32 cellular contexts compared by ENCODE assay signal in genomic region chr2:104595576-104595975, GRCh38.
"Had no signal": no experiment of that assay in that cellular context is flagged by ENCODE, and none has a peak within 500 bp of the region (broad histone marks: within the 10 kb centered on the region; RNA-seq: fewer than 3 reads in every experiment).

No MANE protein-coding gene starts in this region.

- H3K36me3 Mint-ChIP-seq: activated naive CD8-positive, alpha-beta T cell had no signal

- H3K4me1 ChIP-seq: esophagus squamous epithelium, gastroesophageal sphincter, heart right ventricle had no signal

- H3K27me3 Mint-ChIP-seq: activated CD4-positive, alpha-beta T cell treated with anti-CD3 and anti-CD28 coated beads, Interleukin-2, amount 10 ng/mL, durations not matched to agents 7 days and 5 days; activated T-helper 17 cell treated with anti-CD3 and anti-CD28 coated beads, Interleukin-2, amount 50 U/mL, for 72 hours; central memory CD8-positive, alpha-beta T cell; dendritic cell treated with granulocyte-macrophage colony-stimulating factor and Interleukin-4, amounts not matched to agents 40 ng/mL and 50 ng/mL, for 4 days; effector memory CD8-positive, alpha-beta T cell; T-helper 17 cell had no signal

- H3K4me1 Mint-ChIP-seq: activated CD4-positive, alpha-beta T cell treated with anti-CD3 and anti-CD28 coated beads, Interleukin-2, amount 10 ng/mL, durations not matched to agents 7 days and 5 days; activated T-helper 17 cell treated with anti-CD3 and anti-CD28 coated beads, Interleukin-2, amount 50 U/mL, for 72 hours; central memory CD8-positive, alpha-beta T cell; T-helper 17 cell; WTC11 had no signal

- H3K27me3 ChIP-seq: brain microvascular endothelial cell, esophagus squamous epithelium, gastroesophageal sphincter, heart right ventricle had no signal

- H3K4me3 ChIP-seq: coronary artery, esophagus squamous epithelium, gastroesophageal sphincter, heart right ventricle had no signal

- H3K4me3 Mint-ChIP-seq: activated CD4-positive, alpha-beta T cell treated with anti-CD3 and anti-CD28 coated beads, Interleukin-2, amount 10 ng/mL, durations not matched to agents 7 days and 5 days; activated CD8-positive, alpha-beta T cell treated with anti-CD3 and anti-CD28 coated beads for 36 hours; activated naive CD8-positive, alpha-beta T cell; activated T-cell treated with anti-CD3 and anti-CD28 coated beads, Interleukin-2, amount 50 U/mL, for 4 hours; activated T-helper 17 cell treated with anti-CD3 and anti-CD28 coated beads, Interleukin-2, amount 50 U/mL, for 72 hours; central memory CD8-positive, alpha-beta T cell; dendritic cell treated with granulocyte-macrophage colony-stimulating factor and Interleukin-4, amounts not matched to agents 40 ng/mL and 50 ng/mL, for 4 days; effector memory CD8-positive, alpha-beta T cell; T-helper 17 cell; T-helper 2 cell treated with Interferon-gamma antibody and Interleukin-4, amounts not matched to agents 5 μg/mL and 100 μg/mL, for 36 hours; WTC11 had no signal

- H3K36me3 ChIP-seq: brain microvascular endothelial cell, esophagus squamous epithelium, gastroesophageal sphincter, heart right ventricle had no signal

- DNase-seq: activated CD4-positive, alpha-beta T cell treated with anti-CD3 and anti-CD28 coated beads for 1 hour; activated CD4-positive, alpha-beta T cell treated with anti-CD3 and anti-CD28 coated beads for 4 hours; activated CD4-positive, alpha-beta T cell treated with anti-CD3 and anti-CD28 coated beads, Interleukin-2, amount 10 ng/mL, durations not matched to agents 7 days and 5 days; activated CD4-positive, alpha-beta T cell treated with anti-CD3 and anti-CD28 coated beads, Interleukin-2, amount 50 U/mL, for 4 hours; activated CD8-positive, alpha-beta memory T cell treated with anti-CD3 and anti-CD28 coated beads for 24 hours; activated CD8-positive, alpha-beta T cell treated with anti-CD3 and anti-CD28 coated beads for 36 hours; activated effector memory CD4-positive, alpha-beta T cell treated with Interleukin-2 at 50 U/mL for 16 hours; activated gamma-delta T cell treated with Interleukin-2 at 50 U/mL for 16 hours; activated naive CD4-positive, alpha-beta T cell treated with anti-CD3 and anti-CD28 coated beads, Interleukin-2, amount 50 U/mL, for 16 hours; activated naive CD4-positive, alpha-beta T cell treated with Interleukin-2 at 50 U/mL for 16 hours; activated T-cell treated with anti-CD3 and anti-CD28 coated beads, Interleukin-2, amount 50 U/mL, for 4 hours; amniotic stem cell; anterior cingulate cortex; brain microvascular endothelial cell; effector CD4-positive, alpha-beta T cell; effector memory CD8-positive, alpha-beta T cell; erythroblast; esophagus squamous epithelium; foreskin melanocyte; heart right ventricle; T-helper 1 cell; T-helper 17 cell; T1000 had no signal

- H3K27ac Mint-ChIP-seq: activated CD4-positive, alpha-beta T cell treated with anti-CD3 and anti-CD28 coated beads, Interleukin-2, amount 10 ng/mL, durations not matched to agents 7 days and 5 days; activated CD8-positive, alpha-beta T cell treated with anti-CD3 and anti-CD28 coated beads for 36 hours; activated naive CD8-positive, alpha-beta T cell; activated T-helper 17 cell treated with anti-CD3 and anti-CD28 coated beads, Interleukin-2, amount 50 U/mL, for 72 hours; dendritic cell treated with granulocyte-macrophage colony-stimulating factor and Interleukin-4, amounts not matched to agents 40 ng/mL and 50 ng/mL, for 4 days; effector memory CD8-positive, alpha-beta T cell; T-helper 17 cell; T-helper 2 cell treated with Interferon-gamma antibody and Interleukin-4, amounts not matched to agents 5 μg/mL and 100 μg/mL, for 36 hours; WTC11 had no signal

- H3K27ac ChIP-seq: brain microvascular endothelial cell, coronary artery, esophagus squamous epithelium, gastroesophageal sphincter, heart right ventricle, VCaP had no signal
